ENCODE assay signal across 10 cellular contexts in genomic region chr2:119647440-119648169, GRCh38. TPM values are rescaled to one million over a fixed set of nuclear protein-coding genes. Genes with fewer than 3 reads are reported as not detected.
DNase-seq lines count a peak whose midpoint lies in the region; ATAC-seq and TF ChIP-seq lines count a peak whose summit lies in the region.
"Had no signal": no experiment of that assay in that cellular context is flagged by ENCODE, and none has a peak within 500 bp of the region (broad histone marks: within the 10 kb centered on the region; RNA-seq: fewer than 3 reads in every experiment).

No MANE protein-coding gene starts in this region.

- H3K9me3 Mint-ChIP-seq in activated T-cell treated with anti-CD3 and anti-CD28 coated beads, Interleukin-2, amount 50 U/mL, for 24 hours = no peaks in the 10 kb centered on the region
- H3K9me3 Mint-ChIP-seq: T-helper 1 cell treated with Interleukin-12 subunit alpha and Interleukin-12 subunit beta and Interleukin-4 antibody, amounts not matched to agents 30 μg/mL and 1 μg/mL, for 36 hours had no signal

- no peak for TF ChIP-seq CTCF in lower leg skin (IDR thresholded peaks at IDR 0.05)

- DNase-seq in EL (peak; percentile 28), astrocyte of the hippocampus (ENCODE audit: low read depth, low spot score) (peak; percentile 39), lower leg skin (ENCODE audit: low spot score in 2 of 2) (no peak), NCI-H2081 (lab: John Stamatoyannopoulos, UW) (no peak)
- DNase-seq in activated T-cell treated with anti-CD3 and anti-CD28 coated beads, Interleukin-2, amount 50 U/mL, for 24 hours = no peak
- no peak for DNase-seq in stimulated activated CD4-positive, alpha-beta T cell treated with anti-CD3 and anti-CD28 coated beads, Interleukin-4, amount 100 ng/mL, for 24 hours

- intact Hi-C loops in lower leg skin (cut with DNase I; ENCODE audit: low total_unique reads) = no loop called here

- no peak overlapping the region for H3K27ac Mint-ChIP-seq in activated T-cell treated with anti-CD3 and anti-CD28 coated beads, Interleukin-2, amount 50 U/mL, for 24 hours
- H3K27ac Mint-ChIP-seq: T-helper 1 cell treated with Interleukin-12 subunit alpha and Interleukin-12 subunit beta and Interleukin-4 antibody, amounts not matched to agents 30 μg/mL and 1 μg/mL, for 36 hours had no signal

- H3K27me3 Mint-ChIP-seq in activated T-cell treated with anti-CD3 and anti-CD28 coated beads, Interleukin-2, amount 50 U/mL, for 24 hours = peaks cover 9% of the 10 kb centered on the region

- H3K36me3 Mint-ChIP-seq in activated T-cell treated with anti-CD3 and anti-CD28 coated beads, Interleukin-2, amount 50 U/mL, for 24 hours (ENCODE audit: low read depth) = no peaks in the 10 kb centered on the region

- no peak overlapping the region for H3K4me3 Mint-ChIP-seq in activated T-cell treated with anti-CD3 and anti-CD28 coated beads, Interleukin-2, amount 50 U/mL, for 24 hours
- H3K4me3 Mint-ChIP-seq: T-helper 1 cell treated with Interleukin-12 subunit alpha and Interleukin-12 subunit beta and Interleukin-4 antibody, amounts not matched to agents 30 μg/mL and 1 μg/mL, for 36 hours had no signal

- H3K4me1 Mint-ChIP-seq in activated T-cell treated with anti-CD3 and anti-CD28 coated beads, Interleukin-2, amount 50 U/mL, for 24 hours (ENCODE audit: low read depth) = no peaks in the 10 kb centered on the region

- H3K4me3 ChIP-seq in lower leg skin (ENCODE audit: low read depth, poor library complexity, severe bottlenecking) = no peak overlapping the region
- H3K4me3 ChIP-seq: cardiac muscle cell had no signal

- no peak for TF ChIP-seq POLR2A in lower leg skin (IDR thresholded peaks at IDR 0.05)

- 80 to 84% methylated on average over 7 of the region's 7 CpGs for WGBS in lower leg skin, 2 donors

- peak; percentile 98 for ATAC-seq in GM21447 (IDR thresholded peaks at IDR 0.05; ENCODE audit: unreplicated experiment)
- ATAC-seq in HG03460 (IDR thresholded peaks at IDR 0.05; ENCODE audit: unreplicated experiment) = peak; percentile 96

RNA-seq across cellular contexts. Expression of gene TMEM177, which starts 31.4 kb away (rescaled TPM):
- total RNA-seq in lower leg skin = 10 to 100 TPM in 1 of 4 donors, 1 to 10 TPM in 3; 5.0 to 10.9 (median 7.7) TPM

Comparison
In these comparisons a context has a peak if more than half of its experiments do, and no peak if none do; other contexts are left out.
1. DNase-seq: peak in EL (single experiment) and astrocyte of the hippocampus (single experiment); none in lower leg skin (0 of 2), activated T-cell treated with anti-CD3 and anti-CD28 coated beads, Interleukin-2, amount 50 U/mL, for 24 hours (single experiment), NCI-H2081 (0 of 2) and stimulated activated CD4-positive, alpha-beta T cell treated with anti-CD3 and anti-CD28 coated beads, Interleukin-4, amount 100 ng/mL, for 24 hours (single experiment).